1 cellular context compared by ENCODE assay signal in the genomic region with DNA sequence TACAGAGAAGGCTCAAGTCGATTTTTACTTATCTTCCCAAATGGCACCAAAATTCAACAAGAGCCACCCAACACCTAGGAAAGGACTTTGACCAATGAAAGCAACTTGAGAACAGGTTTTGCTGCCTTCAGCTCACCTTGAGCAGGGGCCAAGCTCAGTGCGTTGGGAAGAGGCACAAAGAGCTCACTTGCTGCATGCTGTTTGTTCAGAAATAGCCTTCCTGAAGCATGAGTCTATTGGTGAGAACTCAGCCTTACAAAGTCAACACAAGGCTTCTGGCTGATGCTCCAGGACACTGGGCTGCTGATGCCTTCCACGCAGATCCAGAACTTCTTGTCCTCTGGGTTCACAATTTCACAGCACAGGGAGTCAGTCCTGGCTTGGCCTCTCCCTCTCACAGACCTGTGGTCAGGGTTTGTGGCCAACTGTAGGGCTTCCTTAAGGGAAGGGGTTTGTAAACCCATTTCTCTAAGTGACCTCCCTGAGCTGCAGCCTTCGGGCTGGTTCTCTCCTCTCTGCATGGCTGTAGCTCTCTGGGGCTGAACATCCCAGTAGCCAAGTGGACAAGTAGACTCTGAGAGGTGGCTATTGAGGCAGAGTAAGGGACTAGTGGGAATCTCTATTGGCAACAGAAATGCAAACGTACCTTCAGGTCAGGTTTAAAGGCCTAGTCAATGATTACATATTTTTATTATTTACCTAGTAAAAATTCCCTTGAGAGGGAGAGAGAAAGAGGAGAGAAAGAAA.
TF ChIP-seq lines count a peak whose summit lies in the region.

No MANE protein-coding gene starts in this region.

TF ChIP-seq in SK-N-SH, 30 proteins besides CTCF, POLR2A, EP300 and RAD21 (continued from another document):
- TF ChIP-seq, protein P1, sequence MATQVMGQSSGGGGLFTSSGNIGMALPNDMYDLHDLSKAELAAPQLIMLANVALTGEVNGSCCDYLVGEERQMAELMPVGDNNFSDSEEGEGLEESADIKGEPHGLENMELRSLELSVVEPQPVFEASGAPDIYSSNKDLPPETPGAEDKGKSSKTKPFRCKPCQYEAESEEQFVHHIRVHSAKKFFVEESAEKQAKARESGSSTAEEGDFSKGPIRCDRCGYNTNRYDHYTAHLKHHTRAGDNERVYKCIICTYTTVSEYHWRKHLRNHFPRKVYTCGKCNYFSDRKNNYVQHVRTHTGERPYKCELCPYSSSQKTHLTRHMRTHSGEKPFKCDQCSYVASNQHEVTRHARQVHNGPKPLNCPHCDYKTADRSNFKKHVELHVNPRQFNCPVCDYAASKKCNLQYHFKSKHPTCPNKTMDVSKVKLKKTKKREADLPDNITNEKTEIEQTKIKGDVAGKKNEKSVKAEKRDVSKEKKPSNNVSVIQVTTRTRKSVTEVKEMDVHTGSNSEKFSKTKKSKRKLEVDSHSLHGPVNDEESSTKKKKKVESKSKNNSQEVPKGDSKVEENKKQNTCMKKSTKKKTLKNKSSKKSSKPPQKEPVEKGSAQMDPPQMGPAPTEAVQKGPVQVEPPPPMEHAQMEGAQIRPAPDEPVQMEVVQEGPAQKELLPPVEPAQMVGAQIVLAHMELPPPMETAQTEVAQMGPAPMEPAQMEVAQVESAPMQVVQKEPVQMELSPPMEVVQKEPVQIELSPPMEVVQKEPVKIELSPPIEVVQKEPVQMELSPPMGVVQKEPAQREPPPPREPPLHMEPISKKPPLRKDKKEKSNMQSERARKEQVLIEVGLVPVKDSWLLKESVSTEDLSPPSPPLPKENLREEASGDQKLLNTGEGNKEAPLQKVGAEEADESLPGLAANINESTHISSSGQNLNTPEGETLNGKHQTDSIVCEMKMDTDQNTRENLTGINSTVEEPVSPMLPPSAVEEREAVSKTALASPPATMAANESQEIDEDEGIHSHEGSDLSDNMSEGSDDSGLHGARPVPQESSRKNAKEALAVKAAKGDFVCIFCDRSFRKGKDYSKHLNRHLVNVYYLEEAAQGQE (IDR thresholded peaks at IDR 0.05; ENCODE audit: low read depth, low read length) = no peak
- TF ChIP-seq, protein P2, sequence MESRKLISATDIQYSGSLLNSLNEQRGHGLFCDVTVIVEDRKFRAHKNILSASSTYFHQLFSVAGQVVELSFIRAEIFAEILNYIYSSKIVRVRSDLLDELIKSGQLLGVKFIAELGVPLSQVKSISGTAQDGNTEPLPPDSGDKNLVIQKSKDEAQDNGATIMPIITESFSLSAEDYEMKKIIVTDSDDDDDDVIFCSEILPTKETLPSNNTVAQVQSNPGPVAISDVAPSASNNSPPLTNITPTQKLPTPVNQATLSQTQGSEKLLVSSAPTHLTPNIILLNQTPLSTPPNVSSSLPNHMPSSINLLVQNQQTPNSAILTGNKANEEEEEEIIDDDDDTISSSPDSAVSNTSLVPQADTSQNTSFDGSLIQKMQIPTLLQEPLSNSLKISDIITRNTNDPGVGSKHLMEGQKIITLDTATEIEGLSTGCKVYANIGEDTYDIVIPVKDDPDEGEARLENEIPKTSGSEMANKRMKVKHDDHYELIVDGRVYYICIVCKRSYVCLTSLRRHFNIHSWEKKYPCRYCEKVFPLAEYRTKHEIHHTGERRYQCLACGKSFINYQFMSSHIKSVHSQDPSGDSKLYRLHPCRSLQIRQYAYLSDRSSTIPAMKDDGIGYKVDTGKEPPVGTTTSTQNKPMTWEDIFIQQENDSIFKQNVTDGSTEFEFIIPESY (IDR thresholded peaks at IDR 0.05; ENCODE audit: borderline replicate concordance, low read depth) = no peak
- TF ChIP-seq POLR2AphosphoS5 (IDR thresholded peaks at IDR 0.05; ENCODE audit: low read depth, low read length) (no peak), TAF1 (IDR thresholded peaks at IDR 0.05; ENCODE audit: borderline replicate concordance, low read depth, low read length) (no peak), JUND (IDR thresholded peaks at IDR 0.05) (no peak), FOXM1 (IDR thresholded peaks at IDR 0.05; ENCODE audit: low read depth) (no peak)
- TF ChIP-seq, protein P3, sequence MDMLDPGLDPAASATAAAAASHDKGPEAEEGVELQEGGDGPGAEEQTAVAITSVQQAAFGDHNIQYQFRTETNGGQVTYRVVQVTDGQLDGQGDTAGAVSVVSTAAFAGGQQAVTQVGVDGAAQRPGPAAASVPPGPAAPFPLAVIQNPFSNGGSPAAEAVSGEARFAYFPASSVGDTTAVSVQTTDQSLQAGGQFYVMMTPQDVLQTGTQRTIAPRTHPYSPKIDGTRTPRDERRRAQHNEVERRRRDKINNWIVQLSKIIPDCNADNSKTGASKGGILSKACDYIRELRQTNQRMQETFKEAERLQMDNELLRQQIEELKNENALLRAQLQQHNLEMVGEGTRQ (IDR thresholded peaks at IDR 0.05; ENCODE audit: borderline replicate concordance, low read depth, low read length) = no peak
